In the genomic region with DNA sequence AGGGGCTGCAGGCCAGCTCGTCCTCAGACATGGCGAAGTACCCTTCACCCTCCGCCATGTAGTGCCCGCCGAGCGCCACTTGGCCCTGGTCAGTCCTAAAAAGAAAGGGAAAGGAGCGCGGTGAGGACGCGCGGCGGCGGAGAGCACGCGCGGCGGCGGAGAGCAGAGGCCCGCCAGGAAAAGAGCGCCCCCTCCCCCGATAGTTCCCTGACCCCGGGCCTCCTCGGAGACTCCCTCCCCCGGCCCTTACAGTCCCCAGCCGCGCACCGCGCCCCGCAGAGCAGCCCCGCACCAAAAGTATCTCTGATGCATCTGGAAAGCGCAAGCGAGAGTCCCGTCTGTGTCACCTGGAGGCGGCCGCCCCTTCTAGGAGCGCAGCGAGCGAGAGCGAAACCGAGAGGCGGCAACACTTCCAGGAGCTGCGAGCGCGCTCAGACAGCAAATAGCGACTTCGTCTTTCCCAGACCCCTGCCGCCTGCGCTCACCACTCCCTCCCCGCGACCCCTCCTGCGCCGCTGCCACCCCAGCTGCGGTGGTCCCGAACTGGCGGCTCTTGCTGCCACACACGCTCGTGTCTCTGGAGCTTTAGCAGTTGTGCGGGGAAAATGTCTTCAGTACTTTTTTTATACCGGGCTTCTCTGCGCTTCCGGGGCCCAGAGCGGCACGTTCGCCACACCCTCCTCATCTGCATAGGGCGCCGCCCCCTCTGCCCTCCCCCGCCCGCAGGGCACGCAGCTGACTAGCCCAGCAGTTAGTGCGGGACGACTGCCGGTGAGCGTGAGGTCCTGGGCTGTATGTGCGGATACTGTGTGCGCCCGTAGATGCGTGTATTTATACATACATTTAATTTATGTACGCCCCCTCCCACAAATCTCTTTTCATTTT, we compare ENCODE assay signal across 8 cellular contexts. TPM values are rescaled to one million over a fixed set of nuclear protein-coding genes. Genes with fewer than 3 reads are reported as not detected.
A peak's percentile ranks its signal among the peaks of the same experiment; 100 is the strongest.
DNase-seq lines count a peak whose midpoint lies in the region; ATAC-seq and TF ChIP-seq lines count a peak whose summit lies in the region.

TSS of gene TENT5A (minus strand) at position 598 of the 885 bp plus-strand sequence. CDS start at position 58, 540 bp downstream.

- H3K36me3 ChIP-seq in ES-I3 (ENCODE audit: insufficient read depth, low read length): no peaks in the 10 kb centered on the region
- H3K36me3 ChIP-seq in GM23338 (ENCODE audit: insufficient read depth): no peaks in the 10 kb centered on the region

- 0 out of 2 replicates have a peak within 1 kb of the TSS, but pooled peaks have one; percentile 55 for H3K27ac ChIP-seq in GM23338 (ENCODE audit: low read depth)

- H3K79me2 ChIP-seq in GM23338 (replicated peaks; ENCODE audit: insufficient read depth): no peaks in the 10 kb centered on the region; the same call in 1 of the 2 replicates

- H3K4me3 Mint-ChIP-seq in GM23338: peak within 1 kb of the TSS; percentile 88

- H3K27me3 Mint-ChIP-seq in GM23338 (ENCODE audit: insufficient read depth, low read depth, poor library complexity): peaks cover 23% of the 10 kb centered on the region

- no peaks in the 10 kb centered on the region for H3K9me3 ChIP-seq in ES-I3 (ENCODE audit: control insufficient read depth, insufficient read depth, low read length)

- H3K4me2 ChIP-seq in GM23338: peak within 1 kb of the TSS; percentile 93

- H2AFZ ChIP-seq in GM23338: peak within 1 kb of the TSS; percentile 100

- H3F3A ChIP-seq in GM23338 (replicated peaks; ENCODE audit: low read depth): no peaks in the 10 kb centered on the region

- H3K27ac Mint-ChIP-seq in GM23338: no peak within 1 kb of the TSS

- peaks cover 3% of the 10 kb centered on the region; the same call in 1 of the 3 replicates for H3K9me3 Mint-ChIP-seq in GM23338

- peak; percentile 91 for DNase-seq in GM23338 (ENCODE audit: low spot score)
- no peak for DNase-seq in LNCaP clone FGC (ENCODE audit: low read depth)
- peak; percentile 82 for DNase-seq in SK-N-DZ (ENCODE audit: low spot score)
- DNase-seq in activated naive CD4-positive, alpha-beta T cell treated with anti-CD3 and anti-CD28 coated beads, Interleukin-2, amount 50 U/mL, for 16 hours: peak; percentile 88
- DNase-seq in germinal center (ENCODE audit: low spot score): peak; percentile 77
- DNase-seq in occipital lobe (lab: John Stamatoyannopoulos, UW): peak; percentile 49
- peak; percentile 54 for DNase-seq in superior temporal gyrus (ENCODE audit: extremely low spot score)

- 0 out of 2 replicates have a peak, but pooled peaks cover 6% of the 10 kb centered on the region for H4K20me1 ChIP-seq in GM23338 (replicated peaks; ENCODE audit: insufficient read depth)

- H3K4me1 ChIP-seq in ES-I3 (ENCODE audit: insufficient read depth, low read length): peaks cover 6% of the 10 kb centered on the region
- peaks cover 7% of the 10 kb centered on the region for H3K4me1 ChIP-seq in GM23338 (ENCODE audit: insufficient read depth)

- peaks cover 23% of the 10 kb centered on the region for H3K4me1 Mint-ChIP-seq in GM23338

- TF ChIP-seq CTCF in GM23338 (conservative IDR thresholded peaks at IDR 0.05; ENCODE audit: low read depth in 2 of 2): peak; percentile 10 to 15; a peak in 2 of 4 replicates
- TF ChIP-seq CTCF in LNCaP clone FGC (IDR thresholded peaks at IDR 0.05; ENCODE audit: control insufficient read depth, extremely low read depth, insufficient read depth): no peak

- H3K4me3 ChIP-seq in GM23338 (peak within 1 kb of the TSS; percentile 95), LNCaP clone FGC (ENCODE audit: low read depth, low read length) (peak within 1 kb of the TSS; percentile 52)

- peaks cover 46% of the 10 kb centered on the region for H3K27me3 ChIP-seq in GM23338 (ENCODE audit: insufficient read depth)

- peak; percentile 84 for ATAC-seq in GM23338

- H3K36me3 Mint-ChIP-seq in GM23338 (ENCODE audit: low read depth): peaks cover 10% of the 10 kb centered on the region; the same call in 2 of the 3 replicates

- H3K9me2 ChIP-seq in GM23338 (ENCODE audit: insufficient read depth): no peaks in the 10 kb centered on the region

- peak within 1 kb of the TSS; percentile 86 for H3K9ac ChIP-seq in ES-I3 (ENCODE audit: low read depth, low read length)

TF ChIP-seq in GM23338, 12 proteins besides CTCF, POLR2A, EP300 and RAD21:
- peak; percentile 56 for TF ChIP-seq POLR2AphosphoS5 (IDR thresholded peaks at IDR 0.05; ENCODE audit: low read depth)
- TF ChIP-seq STAT1 (IDR thresholded peaks at IDR 0.05; ENCODE audit: unreplicated experiment): no peak

RNA-seq across cellular contexts. Expression of gene TENT5A, which starts in this region (rescaled TPM):
- 4.7 and 5.5 TPM in 2 replicates for total RNA-seq in GM23338 (2014; rRNA removed; shearing (Covaris generic))
- polyA plus RNA-seq in GM23338 (2016; fragmentation: Nextera tagmentation; extraction: Ambion mirVana): 3.8 and 4.4 TPM in 2 replicates
- polyA plus RNA-seq in SK-N-DZ (2014; cell fraction: cytosol; rRNA removed): 1.1 and 2.2 TPM in 2 replicates
- polyA plus RNA-seq in SK-N-DZ (2014; cell fraction: nucleus; rRNA removed): 2.0 and 2.9 TPM in 2 replicates
- total RNA-seq in occipital lobe: 3.4 TPM
